Comparison of ENCODE assay signal across 23 cellular contexts in genomic region chr15:77033417-77033728, GRCh38. TPM values are rescaled to one million over a fixed set of nuclear protein-coding genes. Genes with fewer than 3 reads are reported as not detected.
DNase-seq lines count a peak whose midpoint lies in the region; ATAC-seq, FAIRE-seq and TF ChIP-seq lines count a peak whose summit lies in the region.
"Had no signal": no experiment of that assay in that cellular context is flagged by ENCODE, and none has a peak within 500 bp of the region (broad histone marks: within the 10 kb centered on the region; RNA-seq: fewer than 3 reads in every experiment).

No MANE protein-coding gene starts in this region.

- H2BK20ac ChIP-seq in H1 (ENCODE audit: low read length): no peak overlapping the region

- 86% methylated on average over 4 of the region's 4 CpGs; no CpG with 5 or more reads in 1 of the 2 experiments for WGBS in H1 (ENCODE audit: extremely low coverage in 1 of 2, insufficient coverage in 1 of 2, insufficient read length in 1 of 2, insufficient replicate concordance in 2 of 2, low coverage in 1 of 2, low lambda C conversion rate in 2 of 2, missing lambda C conversion rate in 1 of 2), 2 experiments

- POLR2A ChIA-PET in CD4-positive, alpha-beta T cell (lab: Charles Lee): interaction anchor here (0.9 kb wide), 1 partner anchor 38 kb away, joined by 3 read pairs; the partner anchor contains the start of gene PSTPIP1
- POLR2A ChIA-PET in H1 (lab: Charles Lee; ENCODE audit: partially characterized antibody): interaction anchor here (1.2 kb wide), 1 partner anchor 40 kb away, joined by 3 read pairs; no protein-coding TSS in a partner anchor

- H3K56ac ChIP-seq in H1 (replicated peaks; ENCODE audit: insufficient read length, low read depth, low read length): no peak overlapping the region

- H3K36me3 ChIP-seq in H1 (ENCODE audit: control insufficient read depth in 2 of 4, insufficient read depth in 4 of 4, low read length in 3 of 4): peaks cover 0 to 6% (median 0%) of the 10 kb centered on the region in 4 experiments; a peak in 3 of 8 replicates
- H3K36me3 ChIP-seq: cardiac muscle cell, ovary, right lobe of liver had no signal

- no peak overlapping the region for H2AFZ ChIP-seq in H1 (ENCODE audit: low read length)

- no peak for TF ChIP-seq EP300 in H1 (IDR thresholded peaks at IDR 0.05; ENCODE audit: borderline replicate concordance in 1 of 2, low read depth in 2 of 2, low read length in 2 of 2)

- no peak overlapping the region for H3K18ac ChIP-seq in H1 (ENCODE audit: extremely low read depth, low read length)

- H3K4me3 Mint-ChIP-seq in CD4-positive, alpha-beta T cell: no peak overlapping the region

- H3K27me3 Mint-ChIP-seq in CD4-positive, alpha-beta T cell: no peaks in the 10 kb centered on the region

- H4K8ac ChIP-seq in H1 (ENCODE audit: extremely low read depth, insufficient read depth, low read length): peak overlapping the region; percentile 35; the same call in 1 of the 2 replicates

- no peak for ATAC-seq in CD4-positive, alpha-beta T cell (ENCODE audit: poor library complexity)
- ATAC-seq in HG02973 (IDR thresholded peaks at IDR 0.05; ENCODE audit: unreplicated experiment): no peak
- ATAC-seq in HG02610 (IDR thresholded peaks at IDR 0.05; ENCODE audit: unreplicated experiment): no peak
- ATAC-seq in GM21737 (IDR thresholded peaks at IDR 0.05; ENCODE audit: unreplicated experiment): no peak
- ATAC-seq: HCT116; right lobe of liver; stimulated activated naive CD8-positive, alpha-beta T cell treated with anti-CD3 and anti-CD28 coated beads, Interleukin-15, Interleukin-2, amounts not matched to agents 100 U/mL and 50 U/mL, for 24 hours had no signal

- no peak overlapping the region for H3K14ac ChIP-seq in H1 (ENCODE audit: insufficient read length)

- no peak overlapping the region for H4K91ac ChIP-seq in H1 (replicated peaks; ENCODE audit: insufficient read length, low read length)

- TF ChIP-seq POLR2A in NB4 (IDR thresholded peaks at IDR 0.05; ENCODE audit: extremely low read depth, insufficient read length): no peak
- TF ChIP-seq POLR2A in H1 (IDR thresholded peaks at IDR 0.05; ENCODE audit: control extremely low read depth in 1 of 2, low read depth in 2 of 2, low read length in 2 of 2): no peak

- H3K27me3 ChIP-seq in CD4-positive, alpha-beta T cell (ENCODE audit: control insufficient read depth, insufficient read depth, low read length): no peaks in the 10 kb centered on the region
- peaks cover 0 to 7% (median 0%) of the 10 kb centered on the region in 4 experiments; a peak in 3 of 7 replicates for H3K27me3 ChIP-seq in H1 (replicated peaks in 1 of 4; ENCODE audit: control insufficient read depth in 3 of 4, extremely low read depth in 1 of 4, insufficient read depth in 3 of 4, low read length in 3 of 4)
- H3K27me3 ChIP-seq: cardiac muscle cell, ovary, right lobe of liver, upper lobe of left lung had no signal

- peaks cover 0 to 22% (median 15%) of the 10 kb centered on the region in 4 experiments; a peak in 6 of 7 replicates for H3K4me1 ChIP-seq in H1 (replicated peaks in 1 of 4; ENCODE audit: control insufficient read depth in 3 of 4, insufficient read depth in 4 of 4, low read length in 3 of 4)
- H3K4me1 ChIP-seq: right lobe of liver had no signal

- no peak overlapping the region for H2BK120ac ChIP-seq in H1 (replicated peaks; ENCODE audit: low read depth, low read length)

- no peaks in the 10 kb centered on the region for H4K20me1 ChIP-seq in H1 (replicated peaks in 1 of 2; ENCODE audit: control insufficient read depth in 1 of 2, insufficient read depth in 2 of 2, low read length in 2 of 2)

- H2BK12ac ChIP-seq in H1 (ENCODE audit: low read depth, low read length): no peak overlapping the region

- H3K9me3 ChIP-seq in CD4-positive, alpha-beta T cell (ENCODE audit: control insufficient read depth, low read length): no peaks in the 10 kb centered on the region
- H3K9me3 ChIP-seq in H1 (ENCODE audit: insufficient read depth in 2 of 2, low read depth in 1 of 2, low read length in 1 of 2): peaks cover 0 to 7% of the 10 kb centered on the region in 2 experiments; a peak in 1 of 4 replicates
- H3K9me3 ChIP-seq: ovary, right lobe of liver, upper lobe of left lung had no signal

- peaks cover 1% of the 10 kb centered on the region for H3K4me1 Mint-ChIP-seq in CD4-positive, alpha-beta T cell (ENCODE audit: low read depth)

- H3K4me3 ChIP-seq in NB4 (ENCODE audit: low read depth, low read length): no peak overlapping the region
- H3K4me3 ChIP-seq in H1 (ENCODE audit: extremely low read depth in 1 of 4, insufficient read depth in 2 of 4, low read depth in 3 of 4, low read length in 4 of 4): no peak overlapping the region
- H3K4me3 ChIP-seq: cardiac muscle cell, ovary, right lobe of liver, upper lobe of left lung had no signal

- no peak overlapping the region for H2BK5ac ChIP-seq in H1 (ENCODE audit: low read depth, low read length)

- CTCF ChIA-PET in CD4-positive, alpha-beta T cell (lab: Charles Lee): no interaction called here
- CTCF ChIA-PET in H1 (lab: Charles Lee; ENCODE audit: partially characterized antibody): interaction anchor here (0.8 to 5.4 kb wide), 7 partner anchors 9 to 154 kb away, joined by 3 to 77 read pairs (median 4); no protein-coding TSS in a partner anchor

- TF ChIP-seq CTCF in CD4-positive, alpha-beta T cell (IDR thresholded peaks at IDR 0.05): no peak
- TF ChIP-seq CTCF in NB4 (IDR thresholded peaks at IDR 0.05; ENCODE audit: low read depth, low read length) (no peak), H1 (IDR thresholded peaks at IDR 0.05; ENCODE audit: control extremely low read depth in 1 of 3, insufficient read depth in 1 of 3, low read depth in 1 of 3, low read length in 3 of 3) (no peak)

- no peak overlapping the region for H3K23ac ChIP-seq in H1 (ENCODE audit: insufficient read length)

- H3K79me1 ChIP-seq in H1 (ENCODE audit: low read depth, low read length): no peaks in the 10 kb centered on the region

- no peak for TF ChIP-seq RAD21 in H1 (IDR thresholded peaks at IDR 0.05 in 1 of 2, conservative IDR thresholded peaks at IDR 0.05 in 1 of 2; ENCODE audit: low read depth in 2 of 2, low read length in 2 of 2)

- H2BK15ac ChIP-seq in H1 (ENCODE audit: low read length): no peak overlapping the region

- FAIRE-seq in H1 (lab: Jason Lieb, UNC): no peak
- FAIRE-seq: kidney had no signal

- H3K23me2 ChIP-seq in H1 (ENCODE audit: low read depth, low read length): peaks cover 2% of the 10 kb centered on the region; the same call in 1 of the 2 replicates

- no peak for DNase-seq in CD4-positive, alpha-beta T cell
- DNase-seq in NB4 (ENCODE audit: low read depth) (peak; percentile 7), H1 (ENCODE audit: low read depth in 1 of 2, low spot score in 2 of 2) (peak in 1 of 2 experiments; percentile 43)
- DNase-seq in stimulated activated CD8-positive, alpha-beta memory T cell treated with anti-CD3 and anti-CD28 coated beads, Interleukin-4, amount 100 ng/mL, for 48 hours: peak; percentile 21
- DNase-seq: activated gamma-delta T cell, COR-L47, foreskin melanocyte, hypothalamus, IMR-90, NCI-H1436, NCI-H2171, NCI-H69, ovary had no signal

- H3K27ac Mint-ChIP-seq in CD4-positive, alpha-beta T cell: peak overlapping the region; percentile 56

- H3K79me2 ChIP-seq in H1 (ENCODE audit: control insufficient read depth in 1 of 2, insufficient read depth in 2 of 2, low read length in 2 of 2): no peaks in the 10 kb centered on the region

- no peak overlapping the region for H4K5ac ChIP-seq in H1 (ENCODE audit: insufficient read length, low read depth, low read length)

- no peak overlapping the region for H3K9ac ChIP-seq in H1 (replicated peaks in 1 of 4; ENCODE audit: extremely low read depth in 1 of 4, low read depth in 3 of 4, low read length in 3 of 4)

- no peaks in the 10 kb centered on the region for H3K9me3 Mint-ChIP-seq in CD4-positive, alpha-beta T cell

- no peak overlapping the region for H2AK5ac ChIP-seq in H1 (ENCODE audit: low read depth, low read length)

- no peak overlapping the region for H3K4ac ChIP-seq in H1 (replicated peaks; ENCODE audit: insufficient read length, low read depth, low read length)

- peaks cover 70% of the 10 kb centered on the region for H3K36me3 Mint-ChIP-seq in CD4-positive, alpha-beta T cell (ENCODE audit: low read depth)

- H3K4me2 ChIP-seq in H1 (ENCODE audit: insufficient read depth in 1 of 2, low read depth in 2 of 2, low read length in 2 of 2): no peak overlapping the region

- no peak overlapping the region for H3K27ac ChIP-seq in CD4-positive, alpha-beta T cell (ENCODE audit: low read depth, low read length)
- H3K27ac ChIP-seq in H1 (ENCODE audit: low read depth, low read length): no peak overlapping the region; the same call in 1 of the 2 replicates
- H3K27ac ChIP-seq: cardiac muscle cell, ovary, right lobe of liver, upper lobe of left lung had no signal

- intact Hi-C loops in CD4-positive, alpha-beta T cell (cut with DNase I, micrococcal nuclease): no loop called here

TF ChIP-seq in H1, 55 proteins besides CTCF, POLR2A, EP300 and RAD21 (continues in another document):
- no peak for TF ChIP-seq JUN (IDR thresholded peaks at IDR 0.05; ENCODE audit: low read depth, low read length)
- TF ChIP-seq EZH2 (IDR thresholded peaks at IDR 0.05; ENCODE audit: low read depth, low read length, severe bottlenecking): no peak
- TF ChIP-seq KDM5A (IDR thresholded peaks at IDR 0.05; ENCODE audit: low read length): no peak
- TF ChIP-seq CBX8 (IDR thresholded peaks at IDR 0.05; ENCODE audit: borderline replicate concordance, low read depth, low read length): no peak

RNA-seq across cellular contexts. Expression of gene TSPAN3, which starts 37.5 kb away (rescaled TPM):
- 10 to 100 TPM; 14.7 to 15.5 TPM for total RNA-seq in CD4-positive, alpha-beta T cell
- 107 and 112 TPM in 2 replicates for total RNA-seq in H1 (2021; fragmentation: NEBNext Ultra II Directional; extraction: Animal tissue kit (Norgen Biotek cat#: 25700))
- polyA plus RNA-seq in H1 (2011; rRNA removed): 172 and 238 TPM in 2 replicates
- 185 TPM for polyA plus RNA-seq in H1 (2011; cell fraction: cytosol; rRNA removed)
- polyA plus RNA-seq in H1 (2011; cell fraction: nucleus; rRNA removed): 71.9 TPM
- polyA plus RNA-seq in H1 (2012, experiment 1 of 2): 145 to 155 TPM (median 153 TPM) in 4 replicates
- polyA plus RNA-seq in H1 (2012, experiment 2 of 2): 35.1 TPM
- polyA plus RNA-seq in H1 (2013, experiment 1 of 2): 119 TPM
- 154 TPM for polyA plus RNA-seq in H1 (2013, experiment 2 of 2)
- polyA minus RNA-seq in H1 (2011; rRNA and poly(A)+ RNA removed): 197 and 215 TPM in 2 replicates
- polyA minus RNA-seq in H1 (2011; cell fraction: cytosol; rRNA and poly(A)+ RNA removed): 77.6 TPM
- 44.1 TPM for polyA minus RNA-seq in H1 (2011; cell fraction: nucleus; rRNA and poly(A)+ RNA removed)

RNA-seq across cellular contexts. Expression of gene PSTPIP1, which starts 38.4 kb away (rescaled TPM):
- total RNA-seq in CD4-positive, alpha-beta T cell: 10 to 100 TPM; 79.4 to 82.7 TPM
- 0.63 and 1.8 TPM in 2 replicates for total RNA-seq in H1 (2021; fragmentation: NEBNext Ultra II Directional; extraction: Animal tissue kit (Norgen Biotek cat#: 25700))
- 1.6 and 3.0 TPM in 2 replicates for polyA plus RNA-seq in H1 (2011; rRNA removed)
- 2.1 TPM for polyA plus RNA-seq in H1 (2011; cell fraction: cytosol; rRNA removed)
- polyA plus RNA-seq in H1 (2011; cell fraction: nucleus; rRNA removed): 4.1 TPM
- polyA plus RNA-seq in H1 (2012, experiment 1 of 2): 1.2 to 3.1 TPM (median 2.2 TPM) in 3 of 4 replicates, not detected in the other
- 1.1 TPM for polyA plus RNA-seq in H1 (2012, experiment 2 of 2)
- polyA plus RNA-seq in H1 (2013, experiment 1 of 2): 0.95 TPM
- polyA plus RNA-seq in H1 (2013, experiment 2 of 2): 1.7 TPM
- polyA minus RNA-seq in H1 (2011; rRNA and poly(A)+ RNA removed): 0.32 and 0.60 TPM in 2 replicates
- polyA minus RNA-seq in H1 (2011; cell fraction: cytosol; rRNA and poly(A)+ RNA removed): not detected
- polyA minus RNA-seq in H1 (2011; cell fraction: nucleus; rRNA and poly(A)+ RNA removed): 1.1 TPM
- total RNA-seq: M059J had no signal

Comparison
In these comparisons a context has a peak if more than half of its experiments do, and no peak if none do; other contexts are left out.
1. DNase-seq: peak in NB4 (single experiment) and stimulated activated CD8-positive, alpha-beta memory T cell treated with anti-CD3 and anti-CD28 coated beads, Interleukin-4, amount 100 ng/mL, for 48 hours (single experiment); none in CD4-positive, alpha-beta T cell (0 of 10).
2. RNA of gene PSTPIP1, which starts 38.4 kb away (total RNA-seq): 79.4 to 82.7 TPM in CD4-positive, alpha-beta T cell; 0.63 to 1.8 TPM in H1; every median in the first group is over 10 times any median in the second.